Comparison of ENCODE assay signal across 1 cellular context in the genomic region with DNA sequence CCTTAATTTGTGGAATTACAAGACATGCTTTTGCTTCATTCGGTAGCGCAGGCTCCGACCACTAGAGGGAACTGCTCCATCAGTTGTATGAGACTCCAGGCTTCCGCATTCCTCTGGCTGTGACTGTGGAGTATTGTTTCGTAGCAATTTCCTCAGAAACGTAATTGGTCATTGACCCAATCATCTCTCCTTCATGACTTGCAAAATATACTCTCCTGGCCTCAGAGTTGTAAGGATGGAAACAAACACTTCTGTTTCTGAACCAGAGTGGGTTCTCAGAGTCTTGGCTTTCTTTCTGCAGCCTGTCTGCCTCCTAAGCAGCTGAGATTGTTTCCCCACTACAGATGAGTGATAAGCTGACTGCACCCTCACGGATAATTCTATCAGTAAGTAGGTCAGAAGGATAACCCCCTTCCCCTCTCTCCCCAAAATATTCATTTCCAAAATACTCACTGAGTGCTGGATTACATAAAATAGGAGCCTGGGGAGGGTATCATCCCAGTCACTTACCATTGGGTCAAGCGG.
TF ChIP-seq lines count a peak whose summit lies in the region.

No MANE protein-coding gene starts in this region.

TF ChIP-seq in HepG2, 621 proteins besides CTCF, POLR2A, EP300 and RAD21 (continued from another document):
- TF ChIP-seq DZIP1 (CRISPR knock-in tag; IDR thresholded peaks at IDR 0.05) = no peak
- no peak for TF ChIP-seq ZNF230 (CRISPR knock-in tag; IDR thresholded peaks at IDR 0.05)
- TF ChIP-seq KLF12 (CRISPR knock-in tag; IDR thresholded peaks at IDR 0.05; ENCODE audit: borderline replicate concordance) = no peak
- no peak for TF ChIP-seq ZNF841 (CRISPR knock-in tag; IDR thresholded peaks at IDR 0.05; ENCODE audit: borderline replicate concordance)
- TF ChIP-seq ZNF883 (CRISPR knock-in tag; IDR thresholded peaks at IDR 0.05; ENCODE audit: not compliant biosample characterization) = no peak
- no peak for TF ChIP-seq ZC3H13 (CRISPR knock-in tag; IDR thresholded peaks at IDR 0.05)
- TF ChIP-seq ARID4A (CRISPR knock-in tag; IDR thresholded peaks at IDR 0.05; ENCODE audit: borderline replicate concordance) = no peak
- TF ChIP-seq GZF1 (CRISPR knock-in tag; IDR thresholded peaks at IDR 0.05) = no peak
- TF ChIP-seq ZNF512 (CRISPR knock-in tag; IDR thresholded peaks at IDR 0.05) = no peak
